In the genomic region with DNA sequence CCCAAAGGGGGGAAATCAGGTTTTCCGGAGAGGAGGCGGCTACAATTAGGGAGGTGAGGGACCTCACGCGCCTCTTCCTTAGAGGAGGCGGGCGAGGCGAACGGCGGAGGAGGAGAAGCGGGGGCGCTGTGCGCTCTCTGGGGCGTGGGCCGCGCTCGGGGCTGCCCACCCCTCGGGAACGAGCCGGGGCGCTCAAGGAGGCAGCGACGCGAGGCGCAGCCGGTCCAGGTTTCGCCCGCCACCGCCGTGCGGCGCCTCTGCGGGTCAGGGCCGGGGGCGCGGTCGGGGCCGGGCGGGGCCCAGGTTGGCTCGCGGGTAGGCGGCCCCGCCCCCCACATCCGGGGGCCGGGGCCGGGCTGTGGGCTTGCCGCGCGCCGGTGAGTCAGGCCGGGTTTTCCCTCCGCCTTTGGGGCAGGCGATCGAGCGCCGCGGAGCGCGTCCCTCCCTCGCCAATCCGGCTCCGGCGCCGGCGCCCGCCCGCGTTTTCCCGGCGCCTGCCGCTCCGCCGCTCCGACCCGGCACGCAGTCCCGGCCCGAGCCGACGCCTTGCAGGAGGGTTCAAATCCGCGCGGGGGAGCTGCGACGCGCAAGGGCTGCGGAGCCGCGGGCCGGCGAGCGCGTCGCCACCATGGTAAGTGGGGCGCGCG, we compare ENCODE assay signal across 8 cellular contexts. TPM values are rescaled to one million over a fixed set of nuclear protein-coding genes. Genes with fewer than 3 reads are reported as not detected.
A peak's percentile ranks its signal among the peaks of the same experiment; 100 is the strongest.
DNase-seq lines count a peak whose midpoint lies in the region; ATAC-seq and TF ChIP-seq lines count a peak whose summit lies in the region.

A gene with protein sequence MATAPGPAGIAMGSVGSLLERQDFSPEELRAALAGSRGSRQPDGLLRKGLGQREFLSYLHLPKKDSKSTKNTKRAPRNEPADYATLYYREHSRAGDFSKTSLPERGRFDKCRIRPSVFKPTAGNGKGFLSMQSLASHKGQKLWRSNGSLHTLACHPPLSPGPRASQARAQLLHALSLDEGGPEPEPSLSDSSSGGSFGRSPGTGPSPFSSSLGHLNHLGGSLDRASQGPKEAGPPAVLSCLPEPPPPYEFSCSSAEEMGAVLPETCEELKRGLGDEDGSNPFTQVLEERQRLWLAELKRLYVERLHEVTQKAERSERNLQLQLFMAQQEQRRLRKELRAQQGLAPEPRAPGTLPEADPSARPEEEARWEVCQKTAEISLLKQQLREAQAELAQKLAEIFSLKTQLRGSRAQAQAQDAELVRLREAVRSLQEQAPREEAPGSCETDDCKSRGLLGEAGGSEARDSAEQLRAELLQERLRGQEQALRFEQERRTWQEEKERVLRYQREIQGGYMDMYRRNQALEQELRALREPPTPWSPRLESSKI (plus strand): TSS at position 392 of the 647 bp plus-strand sequence. CDS start 6,052 bp downstream, outside the sequence.

- TF ChIP-seq POLR2A in GM19099 (IDR thresholded peaks at IDR 0.05; ENCODE audit: extremely low read depth, insufficient read length, low read depth): peak; percentile 33

- peaks cover 23% of the 10 kb centered on the region for H3K27me3 Mint-ChIP-seq in CD4-positive, CD25-positive, alpha-beta regulatory T cell

- H3K4me3 ChIP-seq in CD4-positive, CD25-positive, alpha-beta regulatory T cell (ENCODE audit: low read depth, low read length): peak within 1 kb of the TSS; percentile 41
- peak within 1 kb of the TSS; percentile 40 for H3K4me3 ChIP-seq in RWPE2 (ENCODE audit: severe bottlenecking)
- H3K4me3 ChIP-seq in skin epidermis: peak within 1 kb of the TSS; percentile 43 to 69 (median 54)

- H3K4me1 ChIP-seq in CD4-positive, CD25-positive, alpha-beta regulatory T cell (ENCODE audit: control insufficient read depth, insufficient read depth, low read length, poor library complexity, severe bottlenecking): peaks cover 47% of the 10 kb centered on the region
- peaks cover 9% of the 10 kb centered on the region for H3K4me1 ChIP-seq in RWPE2 (ENCODE audit: insufficient read depth, poor library complexity, severe bottlenecking)

- H3K4me3 Mint-ChIP-seq in CD4-positive, CD25-positive, alpha-beta regulatory T cell: peak within 1 kb of the TSS; percentile 83 to 96 (median 91)

- peak; percentile 61 for TF ChIP-seq CTCF in RWPE2 (IDR thresholded peaks at IDR 0.05; ENCODE audit: poor library complexity, severe bottlenecking)

- H3K36me3 Mint-ChIP-seq in CD4-positive, CD25-positive, alpha-beta regulatory T cell: no peaks in the 10 kb centered on the region

- intact Hi-C loops in left ventricle myocardium superior (cut with micrococcal nuclease): no loop called here

- H3K9me3 Mint-ChIP-seq in CD4-positive, CD25-positive, alpha-beta regulatory T cell: no peaks in the 10 kb centered on the region

- peak within 1 kb of the TSS; percentile 23 for H3K27ac ChIP-seq in CD4-positive, CD25-positive, alpha-beta regulatory T cell (ENCODE audit: insufficient read depth, low read length, poor library complexity, severe bottlenecking)
- peak within 1 kb of the TSS; percentile 18 for H3K27ac ChIP-seq in RWPE2 (ENCODE audit: poor library complexity, severe bottlenecking)
- peak within 1 kb of the TSS in 19 of 21 experiments; percentile 18 to 86 (median 74) for H3K27ac ChIP-seq in skin epidermis

- no peaks in the 10 kb centered on the region for H3K36me3 ChIP-seq in CD4-positive, CD25-positive, alpha-beta regulatory T cell (ENCODE audit: control insufficient read depth, insufficient read depth, low read length)
- no peaks in the 10 kb centered on the region for H3K36me3 ChIP-seq in RWPE2 (ENCODE audit: low read depth)

- H3K9me3 ChIP-seq in CD4-positive, CD25-positive, alpha-beta regulatory T cell (ENCODE audit: control insufficient read depth in 2 of 2, low read length in 2 of 2): no peaks in the 10 kb centered on the region
- H3K9me3 ChIP-seq in RWPE2 (ENCODE audit: severe bottlenecking): no peaks in the 10 kb centered on the region

- peak; percentile 67 to 85 (median 71) for DNase-seq in CD4-positive, CD25-positive, alpha-beta regulatory T cell
- DNase-seq in RWPE2 (ENCODE audit: low spot score) (no peak), left ventricle myocardium superior (peak; percentile 64), foreskin melanocyte (no peak)
- DNase-seq in activated naive CD4-positive, alpha-beta T cell treated with anti-CD3 and anti-CD28 coated beads, Interleukin-2, amount 50 U/mL, for 16 hours: peak; percentile 85

- peaks cover 0 to 42% (median 30%) of the 10 kb centered on the region in 4 donors for H3K4me1 Mint-ChIP-seq in CD4-positive, CD25-positive, alpha-beta regulatory T cell

- no peaks in the 10 kb centered on the region for H3K27me3 ChIP-seq in CD4-positive, CD25-positive, alpha-beta regulatory T cell (ENCODE audit: control insufficient read depth, insufficient read depth, low read length)
- no peaks in the 10 kb centered on the region for H3K27me3 ChIP-seq in RWPE2 (ENCODE audit: insufficient read depth, poor library complexity, severe bottlenecking)

- peak; percentile 78 to 80 for ATAC-seq in CD4-positive, CD25-positive, alpha-beta regulatory T cell (ENCODE audit: low read depth in 2 of 2)
- ATAC-seq in HG03442 (IDR thresholded peaks at IDR 0.05; ENCODE audit: unreplicated experiment): peak; percentile 47
- peak; percentile 86 for ATAC-seq in RWPE2 (ENCODE audit: low read depth)
- ATAC-seq in left ventricle myocardium superior: peak; percentile 67

- peak within 1 kb of the TSS in 2 of 3 donors; percentile 23 to 83 for H3K27ac Mint-ChIP-seq in CD4-positive, CD25-positive, alpha-beta regulatory T cell

RNA-seq across cellular contexts. Expression of the gene that starts here (rescaled TPM):
- total RNA-seq in CD4-positive, CD25-positive, alpha-beta regulatory T cell: 2.5 TPM
- under 1 TPM; 0.07 to 0.41 (median 0.34) TPM for polyA plus RNA-seq in CD4-positive, CD25-positive, alpha-beta regulatory T cell
- 2.7 TPM for total RNA-seq in left ventricle myocardium superior

Comparison
In these comparisons a context has a peak if more than half of its experiments do, and no peak if none do; other contexts are left out.
1. DNase-seq: peak in CD4-positive, CD25-positive, alpha-beta regulatory T cell (3 of 3), activated naive CD4-positive, alpha-beta T cell treated with anti-CD3 and anti-CD28 coated beads, Interleukin-2, amount 50 U/mL, for 16 hours (single experiment) and left ventricle myocardium superior (single experiment); none in RWPE2 (single experiment) and foreskin melanocyte (single experiment).
2. H3K27ac ChIP-seq: peak in every context shown above with its lines; median percentile 74 in skin epidermis; 23 in CD4-positive, CD25-positive, alpha-beta regulatory T cell; 18 in RWPE2.
3. Peak in every context shown above with its lines, with median percentiles within 50 percentile points of each other: ATAC-seq and H3K4me3 ChIP-seq.